20 cellular contexts compared by ENCODE assay signal in genomic region chr2:56334622-56335021, GRCh38.
DNase-seq lines count a peak whose midpoint lies in the region; ATAC-seq and TF ChIP-seq lines count a peak whose summit lies in the region.
"Had no signal": no experiment of that assay in that cellular context is flagged by ENCODE, and none has a peak within 500 bp of the region (broad histone marks: within the 10 kb centered on the region; RNA-seq: fewer than 3 reads in every experiment).

No MANE protein-coding gene starts in this region.

- H3K4me3 ChIP-seq in gastrocnemius medialis (no peak overlapping the region), mucosa of descending colon (no peak overlapping the region)
- H3K4me3 ChIP-seq: PC-9, sigmoid colon, SK-N-MC, tibial artery had no signal

- no peak for TF ChIP-seq POLR2A in gastrocnemius medialis (IDR thresholded peaks at IDR 0.05)

- in situ Hi-C loops in gastrocnemius medialis (cut with MboI; ENCODE audit: low sequenced_read_pairs in 4 of 4) = no loop called here

- no peaks in the 10 kb centered on the region for H3K27me3 ChIP-seq in gastrocnemius medialis
- H3K27me3 ChIP-seq: BE2C, sigmoid colon, tibial artery had no signal

- H3K4me3 Mint-ChIP-seq in activated CD4-positive, alpha-beta T cell treated with anti-CD3 and anti-CD28 coated beads, Interleukin-2, amount 10 ng/mL, durations not matched to agents 24 days and 14 days = no peak overlapping the region
- H3K4me3 Mint-ChIP-seq: activated CD4-positive, alpha-beta T cell treated with anti-CD3 and anti-CD28 coated beads for 36 hours had no signal

- DNase-seq in EH (ENCODE audit: low read depth) (peak; percentile 63), left cardiac atrium (no peak), gastrocnemius medialis (no peak), mucosa of descending colon (no peak)
- no peak for DNase-seq in activated CD4-positive, alpha-beta T cell treated with anti-CD3 and anti-CD28 coated beads for 1 hour
- no peak for DNase-seq in stimulated activated CD4-positive, alpha-beta T cell treated with anti-CD3 and anti-CD28 coated beads, Interleukin-2, amount 100 ng/mL, for 24 hours
- DNase-seq in activated CD4-positive, alpha-beta T cell treated with anti-CD3 and anti-CD28 coated beads, Interleukin-2, amount 10 ng/mL, durations not matched to agents 24 days and 14 days = no peak
- DNase-seq: activated CD4-positive, alpha-beta T cell treated with anti-CD3 and anti-CD28 coated beads for 36 hours; activated CD8-positive, alpha-beta memory T cell treated with anti-CD3 and anti-CD28 coated beads, Interleukin-2, amount 50 U/mL, for 4 hours; activated effector memory CD4-positive, alpha-beta T cell treated with anti-CD3 and anti-CD28 coated beads, Interleukin-2, amount 50 U/mL, for 16 hours; BE2C; NCI-H2081 treated with DMSO at 0.1 percent for 48 hours; PC-9; sigmoid colon; stimulated activated CD4-positive, alpha-beta T cell treated with anti-CD3 and anti-CD28 coated beads, Interleukin-4, amount 100 ng/mL, for 4 hours; stimulated activated CD8-positive, alpha-beta memory T cell treated with anti-CD3 and anti-CD28 coated beads, Interleukin-4, amount 100 ng/mL, for 48 hours; tibial artery had no signal

- H3K27me3 Mint-ChIP-seq in activated CD4-positive, alpha-beta T cell treated with anti-CD3 and anti-CD28 coated beads, Interleukin-2, amount 10 ng/mL, durations not matched to agents 24 days and 14 days = no peaks in the 10 kb centered on the region
- H3K27me3 Mint-ChIP-seq: activated CD4-positive, alpha-beta T cell treated with anti-CD3 and anti-CD28 coated beads for 36 hours had no signal

- H3K27ac ChIP-seq in gastrocnemius medialis = peak overlapping the region in 3 of 4 donors; percentile 17 to 35 (median 28)
- H3K27ac ChIP-seq: HL-60, PC-9, sigmoid colon, SK-N-MC, tibial artery had no signal

- no peaks in the 10 kb centered on the region for H3K9me3 Mint-ChIP-seq in activated CD4-positive, alpha-beta T cell treated with anti-CD3 and anti-CD28 coated beads, Interleukin-2, amount 10 ng/mL, durations not matched to agents 24 days and 14 days

- no peaks in the 10 kb centered on the region for H3K9me3 ChIP-seq in gastrocnemius medialis
- no peaks in the 10 kb centered on the region for H3K9me3 ChIP-seq in mucosa of descending colon
- H3K9me3 ChIP-seq: BE2C, sigmoid colon, tibial artery had no signal

- no peaks in the 10 kb centered on the region for H3K4me1 Mint-ChIP-seq in activated CD4-positive, alpha-beta T cell treated with anti-CD3 and anti-CD28 coated beads, Interleukin-2, amount 10 ng/mL, durations not matched to agents 24 days and 14 days
- H3K4me1 Mint-ChIP-seq: activated CD4-positive, alpha-beta T cell treated with anti-CD3 and anti-CD28 coated beads for 36 hours had no signal

- ATAC-seq in SK-N-SH treated with all-trans-retinoic acid at 6 μM for 48 hours (peak; percentile 74), left cardiac atrium (peak; percentile 78 to 86), gastrocnemius medialis (no peak), mucosa of descending colon (no peak)
- ATAC-seq: activated CD4-positive, alpha-beta T cell treated with anti-CD3 and anti-CD28 coated beads for 36 hours had no signal

- no peak overlapping the region for H3K27ac Mint-ChIP-seq in activated CD4-positive, alpha-beta T cell treated with anti-CD3 and anti-CD28 coated beads, Interleukin-2, amount 10 ng/mL, durations not matched to agents 24 days and 14 days
- H3K27ac Mint-ChIP-seq: activated CD4-positive, alpha-beta T cell treated with anti-CD3 and anti-CD28 coated beads for 36 hours had no signal

- no peak for TF ChIP-seq CTCF in gastrocnemius medialis (IDR thresholded peaks at IDR 0.05 in 4 of 5, conservative IDR thresholded peaks at IDR 0.05 in 1 of 5)
- no peak for TF ChIP-seq CTCF in mucosa of descending colon (IDR thresholded peaks at IDR 0.05)

- intact Hi-C loops in left cardiac atrium (cut with DNase I) = no loop called here
- intact Hi-C loops in gastrocnemius medialis (cut with DNase I; ENCODE audit: low total_unique reads) = no loop called here
- intact Hi-C loops in mucosa of descending colon (cut with DNase I, micrococcal nuclease) = no loop called here
- intact Hi-C loops in activated CD4-positive, alpha-beta T cell treated with anti-CD3 and anti-CD28 coated beads, Interleukin-2, amount 10 ng/mL, durations not matched to agents 24 days and 14 days (cut with micrococcal nuclease) = no loop called here

- H3K36me3 ChIP-seq in gastrocnemius medialis = no peaks in the 10 kb centered on the region
- H3K36me3 ChIP-seq in mucosa of descending colon (ENCODE audit: low read depth) = no peaks in the 10 kb centered on the region
- H3K36me3 ChIP-seq: BE2C, sigmoid colon, tibial artery had no signal

- H3K36me3 Mint-ChIP-seq in activated CD4-positive, alpha-beta T cell treated with anti-CD3 and anti-CD28 coated beads, Interleukin-2, amount 10 ng/mL, durations not matched to agents 24 days and 14 days (ENCODE audit: low read depth) = no peaks in the 10 kb centered on the region

- H3K4me1 ChIP-seq in gastrocnemius medialis = peaks cover 23 to 28% of the 10 kb centered on the region in 2 donors
- no peaks in the 10 kb centered on the region for H3K4me1 ChIP-seq in mucosa of descending colon (ENCODE audit: low read depth)
- H3K4me1 ChIP-seq: BE2C, sigmoid colon, tibial artery had no signal

TF ChIP-seq in SK-N-SH treated with all-trans-retinoic acid at 6 μM for 48 hours, 23 proteins besides CTCF, POLR2A, EP300 and RAD21:
- TF ChIP-seq PPARA (CRISPR knock-in tag; IDR thresholded peaks at IDR 0.05; ENCODE audit: borderline replicate concordance) (no peak), ZNF565 (CRISPR knock-in tag; conservative IDR thresholded peaks at IDR 0.05; ENCODE audit: low read depth) (no peak)

Comparison
In these comparisons a context has a peak if more than half of its experiments do, and no peak if none do; other contexts are left out.
1. ATAC-seq: peak in SK-N-SH treated with all-trans-retinoic acid at 6 μM for 48 hours (single experiment) and left cardiac atrium (2 of 2); none in gastrocnemius medialis (0 of 2) and mucosa of descending colon (single experiment).